In genomic region chr11:64878223-64878493, GRCh38 we compare ENCODE assay signal across 8 cellular contexts. TPM values are rescaled to one million over a fixed set of nuclear protein-coding genes. Genes with fewer than 3 reads are reported as not detected.
A peak's percentile ranks its signal among the peaks of the same experiment; 100 is the strongest.
DNase-seq lines count a peak whose midpoint lies in the region; ATAC-seq, FAIRE-seq and TF ChIP-seq lines count a peak whose summit lies in the region.

No MANE protein-coding gene starts in this region.

- TF ChIP-seq POLR2A in GM12878 (IDR thresholded peaks at IDR 0.05; ENCODE audit: low read depth, low read length) = no peak

- WGBS in GM12878 (ENCODE audit: insufficient coverage, insufficient replicate concordance, low lambda C conversion rate, missing lambda C conversion rate) = under 1% methylated on average over 21 of the region's 21 CpGs
- WGBS in thymus = under 1% methylated on average over 21 of the region's 21 CpGs

- H3K36me3 ChIP-seq in GM06990 (ENCODE audit: control insufficient read depth, insufficient read depth, low read length) (peaks cover 14% of the 10 kb centered on the region), GM12878 (ENCODE audit: control insufficient read depth in 2 of 2, insufficient read depth in 2 of 2, low read length in 1 of 2) (peaks cover 0 to 6% of the 10 kb centered on the region in 2 experiments; a peak in 3 of 4 replicates), thymus (ENCODE audit: control insufficient read depth, insufficient read depth) (peaks cover 17% of the 10 kb centered on the region)

- H4K20me1 ChIP-seq in GM12878 (ENCODE audit: control insufficient read depth, insufficient read depth) = peaks cover 3% of the 10 kb centered on the region; the same call in 1 of the 2 replicates

- SMC1A ChIA-PET in GM12878 (lab: Charles Lee; ENCODE audit: uncharacterized antibody, unreplicated experiment) = interaction anchor here (1.2 to 11.5 kb wide), 3 partner anchors 9 to 27 kb away, joined by 3 to 227 read pairs (median 226); no protein-coding TSS in a partner anchor

- POLR2A ChIA-PET in GM12878 (lab: Charles Lee) = interaction anchor here (0.6 to 19.9 kb wide), 3 partner anchors 9 to 20 kb away, joined by 4 to 620 read pairs (median 19); no protein-coding TSS in a partner anchor

- peak overlapping the region; percentile 99 for H3K4me3 ChIP-seq in GM06990 (replicated peaks; ENCODE audit: low read depth, low read length)
- peak overlapping the region; percentile 89 for H3K4me3 ChIP-seq in GM12878
- H3K4me3 ChIP-seq in thymus (ENCODE audit: low read length) = peak overlapping the region; percentile 86

- H3K4me1 ChIP-seq in GM12878 (ENCODE audit: control insufficient read depth, insufficient read depth, low read length) (peaks cover 34% of the 10 kb centered on the region), thymus (ENCODE audit: control insufficient read depth, insufficient read depth, low read length) (peaks cover 33% of the 10 kb centered on the region)

- no peaks in the 10 kb centered on the region for H3K27me3 ChIP-seq in GM06990 (replicated peaks; ENCODE audit: control insufficient read depth, insufficient read depth, low read length)
- no peaks in the 10 kb centered on the region for H3K27me3 ChIP-seq in GM12878 (replicated peaks in 1 of 2; ENCODE audit: control insufficient read depth in 2 of 2, insufficient read depth in 2 of 2, low read length in 1 of 2)
- H3K27me3 ChIP-seq in thymus (ENCODE audit: control insufficient read depth, insufficient read depth) = no peaks in the 10 kb centered on the region

- no peak for FAIRE-seq in GM12878 (lab: Jason Lieb, UNC)

- no peak overlapping the region for H2AFZ ChIP-seq in GM12878 (ENCODE audit: control insufficient read depth, low read depth, low read length)

- H3K9me3 ChIP-seq in GM12878 (replicated peaks; ENCODE audit: control insufficient read depth, insufficient read depth, low read length) (no peaks in the 10 kb centered on the region), thymus (ENCODE audit: control insufficient read depth) (no peaks in the 10 kb centered on the region)

- ATAC-seq in HG03571 (IDR thresholded peaks at IDR 0.05; ENCODE audit: unreplicated experiment) (peak; percentile 6), GM12878 (peak; percentile 15), left lobe of liver (peak; percentile 12)

- RAD21 ChIA-PET in GM12878 (lab: Charles Lee; ENCODE audit: unreplicated experiment) = interaction anchor here (1.1 to 12.5 kb wide), 3 partner anchors 9 to 28 kb away, joined by 4 to 253 read pairs (median 217); no protein-coding TSS in a partner anchor

- no peak for TF ChIP-seq EP300 in GM12878 (IDR thresholded peaks at IDR 0.05; ENCODE audit: borderline replicate concordance in 1 of 2, control insufficient read depth in 1 of 2, low read depth in 2 of 2, low read length in 2 of 2)

- in situ Hi-C loops in GM12878 (cut with MboI) = no loop called here

- H3K27ac ChIP-seq in GM12878 (ENCODE audit: control insufficient read depth, insufficient read depth) = peak overlapping the region; percentile 84
- H3K27ac ChIP-seq in thymus (ENCODE audit: low read depth) = peak overlapping the region; percentile 84

- H3K9ac ChIP-seq in GM12878 (ENCODE audit: control insufficient read depth, insufficient read depth, low read length) = peak overlapping the region; percentile 88

- H3K79me2 ChIP-seq in GM12878 (ENCODE audit: control insufficient read depth, insufficient read depth, low read length) = peaks cover 59% of the 10 kb centered on the region

- intact Hi-C loops in GM12878 (cut with micrococcal nuclease; ENCODE audit: unreplicated experiment) = loop anchor here (2.0 to 10.0 kb wide), 3 partner anchors 27 to 837 kb away; partner anchors contain the start of genes KAT5 and MAP3K11

- no peak for TF ChIP-seq RAD21 in GM12878 (IDR thresholded peaks at IDR 0.05; ENCODE audit: insufficient read depth, low read depth, low read length)

- TF ChIP-seq CTCF in GM06990 (IDR thresholded peaks at IDR 0.05; ENCODE audit: insufficient read depth, low read length, poor library complexity, severe bottlenecking) (no peak), GM12878 (IDR thresholded peaks at IDR 0.05 in 2 of 3, conservative IDR thresholded peaks at IDR 0.05 in 1 of 3; ENCODE audit: control insufficient read depth in 2 of 3, extremely low read depth in 1 of 3, insufficient read depth in 1 of 3, low read depth in 3 of 3, low read length in 3 of 3) (no peak), GM10266 (IDR thresholded peaks at IDR 0.05; ENCODE audit: control insufficient read depth, insufficient read depth, low read depth, missing control alignments) (no peak)

- H3K4me2 ChIP-seq in GM12878 (ENCODE audit: control insufficient read depth, insufficient read depth) = peak overlapping the region; percentile 92

- CTCF ChIA-PET in GM12878 (lab: Yijun Ruan, JAX) = interaction anchor here (4.7 to 30.0 kb wide), 3 partner anchors 10 to 22 kb away, joined by 27 to 1208 read pairs (median 63); partner anchors contain the start of gene CDC42BPG

- no TSS peak for BruUV-seq in GM12878 (replicated peaks; lab: Mats Ljungman, UMichigan)

- DNase-seq in GM06990 (ENCODE audit: extremely low read depth, insufficient read length) (no peak), GM12878 (ENCODE audit: low read depth, low spot score) (no peak), left lobe of liver (ENCODE audit: low spot score) (no peak), GM10266 (ENCODE audit: extremely low spot score) (no peak), GM19238 (ENCODE audit: insufficient read length, low spot score) (no peak), cerebellar nuclear complex (lab: John Stamatoyannopoulos, UW) (no peak)

RNA-seq across cellular contexts. Expression of gene EHD1, which starts 0.3 kb away (rescaled TPM):
- 122 and 128 TPM in 2 replicates for total RNA-seq in GM12878 (2013; cell fraction: nucleolus; rRNA removed)
- total RNA-seq in GM12878 (2014; rRNA removed) (50.9 and 64.6 TPM in 2 replicates), GM12878 (2014; rRNA removed; fragmentation: Illumina TruSeq; extraction: Trizol) (24.3 and 24.5 TPM in 2 replicates), GM12878 (2021) (165 and 166 TPM in 2 replicates), left lobe of liver (29.9 TPM)
- 43.3 TPM for polyA plus RNA-seq in GM12878 (2011; ENCODE audit: low read depth)
- polyA plus RNA-seq in GM12878 (2011; rRNA removed) (21.0 and 50.4 TPM in 2 replicates), GM12878 (2014; fragmentation: Illumina TruSeq; extraction: Trizol) (18.9 and 71.4 TPM in 2 replicates), GM12878 (2014; fragmentation: Nextera tagmentation; extraction: Ambion mirVana) (1 to 10 TPM; 1.0 to 2.2 TPM), GM12878 (2014; rRNA removed) (68.5 and 102 TPM in 2 replicates), GM12878 (2016; fragmentation: Nextera tagmentation; extraction: Ambion mirVana) (10 to 100 TPM; 88.1 to 97.5 TPM), thymus (32.3 TPM)
- polyA plus RNA-seq in GM12878 (2011; cell fraction: cytosol; rRNA removed) = 79.0 and 83.3 TPM in 2 replicates
- 107 and 190 TPM in 2 replicates for polyA plus RNA-seq in GM12878 (2011; cell fraction: nucleus; rRNA removed)
- polyA plus RNA-seq in GM12878 (2012) = 112 and 125 TPM in 2 replicates
- 75.9 and 95.9 TPM in 2 replicates for polyA minus RNA-seq in GM12878 (2011; rRNA and poly(A)+ RNA removed)
- polyA minus RNA-seq in GM12878 (2011; cell fraction: cytosol; rRNA and poly(A)+ RNA removed) = 32.5 and 39.8 TPM in 2 replicates
- polyA minus RNA-seq in GM12878 (2011; cell fraction: nucleus; rRNA and poly(A)+ RNA removed) = 37.4 and 72.2 TPM in 2 replicates

RNA-seq across cellular contexts. Expression of gene CDC42BPG, which starts 33.7 kb away (rescaled TPM):
- 0.73 and 1.6 TPM in 2 replicates for total RNA-seq in GM12878 (2013; cell fraction: nucleolus; rRNA removed)
- total RNA-seq in GM12878 (2014; rRNA removed) (0.11 and 1.3 TPM in 2 replicates), GM12878 (2014; rRNA removed; fragmentation: Illumina TruSeq; extraction: Trizol) (0.09 TPM in 2 replicates), GM12878 (2021) (0.36 and 0.45 TPM in 2 replicates), left lobe of liver (1.2 TPM)
- 0.10 TPM for polyA plus RNA-seq in GM12878 (2011; ENCODE audit: low read depth)
- polyA plus RNA-seq in GM12878 (2011; rRNA removed) (0.04 and 0.12 TPM in 2 replicates), GM12878 (2014; fragmentation: Illumina TruSeq; extraction: Trizol) (0.03 and 0.46 TPM in 2 replicates), GM12878 (2014; fragmentation: Nextera tagmentation; extraction: Ambion mirVana) (under 1 TPM in 1 of 2 experiments, not detected in 1; 0.02 TPM), GM12878 (2014; rRNA removed) (0.44 and 0.53 TPM in 2 replicates), GM12878 (2016; fragmentation: Nextera tagmentation; extraction: Ambion mirVana) (under 1 TPM; 0.04 TPM), thymus (7.4 TPM)
- 0.10 and 0.13 TPM in 2 replicates for polyA plus RNA-seq in GM12878 (2011; cell fraction: cytosol; rRNA removed)
- polyA plus RNA-seq in GM12878 (2011; cell fraction: nucleus; rRNA removed) = 0.48 and 0.92 TPM in 2 replicates
- 0.22 and 0.45 TPM in 2 replicates for polyA plus RNA-seq in GM12878 (2012)
- 0.05 TPM in 1 of 2 replicates, not detected in the other for polyA minus RNA-seq in GM12878 (2011; rRNA and poly(A)+ RNA removed)
- polyA minus RNA-seq in GM12878 (2011; cell fraction: cytosol; rRNA and poly(A)+ RNA removed) = 0.13 TPM in 1 of 2 replicates, not detected in the other
- polyA minus RNA-seq in GM12878 (2011; cell fraction: nucleus; rRNA and poly(A)+ RNA removed) = 0.19 and 0.24 TPM in 2 replicates

RNA-seq across cellular contexts. Expression of gene ATG2A, which starts 38.9 kb away (rescaled TPM):
- total RNA-seq in GM12878 (2013; cell fraction: nucleolus; rRNA removed) = 33.5 and 35.5 TPM in 2 replicates
- total RNA-seq in GM12878 (2014; rRNA removed) = 7.4 and 10.2 TPM in 2 replicates
- total RNA-seq in GM12878 (2014; rRNA removed; fragmentation: Illumina TruSeq; extraction: Trizol) = 2.0 and 2.2 TPM in 2 replicates
- total RNA-seq in GM12878 (2021) = 16.5 and 19.0 TPM in 2 replicates
- 3.9 TPM for polyA plus RNA-seq in GM12878 (2011; ENCODE audit: low read depth)
- 0.65 and 2.3 TPM in 2 replicates for polyA plus RNA-seq in GM12878 (2011; rRNA removed)
- 3.6 and 4.5 TPM in 2 replicates for polyA plus RNA-seq in GM12878 (2011; cell fraction: cytosol; rRNA removed)
- 27.0 and 30.1 TPM in 2 replicates for polyA plus RNA-seq in GM12878 (2011; cell fraction: nucleus; rRNA removed)
- 12.6 and 13.8 TPM in 2 replicates for polyA plus RNA-seq in GM12878 (2012)
- 0.52 and 2.4 TPM in 2 replicates for polyA plus RNA-seq in GM12878 (2014; fragmentation: Illumina TruSeq; extraction: Trizol)
- polyA plus RNA-seq in GM12878 (2014; fragmentation: Nextera tagmentation; extraction: Ambion mirVana) = under 1 TPM; 0.08 to 0.51 TPM
- 7.2 and 13.2 TPM in 2 replicates for polyA plus RNA-seq in GM12878 (2014; rRNA removed)
- 1 to 10 TPM; 6.8 to 8.3 TPM for polyA plus RNA-seq in GM12878 (2016; fragmentation: Nextera tagmentation; extraction: Ambion mirVana)
- 5.6 and 6.2 TPM in 2 replicates for polyA minus RNA-seq in GM12878 (2011; rRNA and poly(A)+ RNA removed)
- 6.5 and 6.8 TPM in 2 replicates for polyA minus RNA-seq in GM12878 (2011; cell fraction: cytosol; rRNA and poly(A)+ RNA removed)
- 20.1 and 25.6 TPM in 2 replicates for polyA minus RNA-seq in GM12878 (2011; cell fraction: nucleus; rRNA and poly(A)+ RNA removed)
- total RNA-seq in left lobe of liver = 34.0 TPM
- 35.2 TPM for polyA plus RNA-seq in thymus

RNA-seq across cellular contexts. Expression of gene PPP2R5B, which starts 46.3 kb away (rescaled TPM):
- total RNA-seq in GM12878 (2013; cell fraction: nucleolus; rRNA removed) = 8.1 and 8.8 TPM in 2 replicates
- total RNA-seq in GM12878 (2014; rRNA removed) (2.8 and 3.3 TPM in 2 replicates), GM12878 (2014; rRNA removed; fragmentation: Illumina TruSeq; extraction: Trizol) (1.2 and 1.7 TPM in 2 replicates), GM12878 (2021) (4.7 and 4.9 TPM in 2 replicates), left lobe of liver (9.1 TPM)
- 8.8 TPM for polyA plus RNA-seq in GM12878 (2011; ENCODE audit: low read depth)
- polyA plus RNA-seq in GM12878 (2011; rRNA removed) (5.0 and 6.7 TPM in 2 replicates), GM12878 (2014; fragmentation: Illumina TruSeq; extraction: Trizol) (1.4 and 1.8 TPM in 2 replicates), GM12878 (2014; fragmentation: Nextera tagmentation; extraction: Ambion mirVana) (under 1 TPM; 0.08 to 0.11 TPM), GM12878 (2014; rRNA removed) (2.2 and 3.6 TPM in 2 replicates), GM12878 (2016; fragmentation: Nextera tagmentation; extraction: Ambion mirVana) (1 to 10 TPM; 1.7 to 3.1 TPM), thymus (18.3 TPM)
- 6.8 and 7.2 TPM in 2 replicates for polyA plus RNA-seq in GM12878 (2011; cell fraction: cytosol; rRNA removed)
- 20.9 and 29.4 TPM in 2 replicates for polyA plus RNA-seq in GM12878 (2011; cell fraction: nucleus; rRNA removed)
- 11.9 and 13.1 TPM in 2 replicates for polyA plus RNA-seq in GM12878 (2012)
- 4.2 and 4.8 TPM in 2 replicates for polyA minus RNA-seq in GM12878 (2011; rRNA and poly(A)+ RNA removed)
- polyA minus RNA-seq in GM12878 (2011; cell fraction: cytosol; rRNA and poly(A)+ RNA removed) = 2.8 and 2.9 TPM in 2 replicates
- 4.1 and 4.3 TPM in 2 replicates for polyA minus RNA-seq in GM12878 (2011; cell fraction: nucleus; rRNA and poly(A)+ RNA removed)

RNA-seq across cellular contexts. Expression of gene GPHA2, which starts 57.5 kb away (rescaled TPM):
- not detected in 2 replicates for total RNA-seq in GM12878 (2013; cell fraction: nucleolus; rRNA removed)
- not detected in 2 replicates for total RNA-seq in GM12878 (2014; rRNA removed)
- total RNA-seq in GM12878 (2014; rRNA removed; fragmentation: Illumina TruSeq; extraction: Trizol) = not detected in 2 replicates
- total RNA-seq in GM12878 (2021) = not detected in 2 replicates
- not detected for polyA plus RNA-seq in GM12878 (2011; ENCODE audit: low read depth)
- not detected in 2 replicates for polyA plus RNA-seq in GM12878 (2011; rRNA removed)
- polyA plus RNA-seq in GM12878 (2011; cell fraction: cytosol; rRNA removed) = not detected in 2 replicates
- polyA plus RNA-seq in GM12878 (2011; cell fraction: nucleus; rRNA removed) = not detected in 2 replicates
- not detected in 2 replicates for polyA plus RNA-seq in GM12878 (2012)
- not detected in 2 replicates for polyA plus RNA-seq in GM12878 (2014; fragmentation: Illumina TruSeq; extraction: Trizol)
- not detected for polyA plus RNA-seq in GM12878 (2014; fragmentation: Nextera tagmentation; extraction: Ambion mirVana)
- not detected in 2 replicates for polyA plus RNA-seq in GM12878 (2014; rRNA removed)
- not detected for polyA plus RNA-seq in GM12878 (2016; fragmentation: Nextera tagmentation; extraction: Ambion mirVana)
- polyA minus RNA-seq in GM12878 (2011; rRNA and poly(A)+ RNA removed) = not detected in 2 replicates
- polyA minus RNA-seq in GM12878 (2011; cell fraction: cytosol; rRNA and poly(A)+ RNA removed) = not detected in 2 replicates
- not detected in 2 replicates for polyA minus RNA-seq in GM12878 (2011; cell fraction: nucleus; rRNA and poly(A)+ RNA removed)
- 0.25 TPM for total RNA-seq in left lobe of liver
- polyA plus RNA-seq in thymus = 1.6 TPM
